8 cellular contexts compared by ENCODE assay signal in genomic region chr10:78304091-78305045, GRCh38.
DNase-seq lines count a peak whose midpoint lies in the region; ATAC-seq and TF ChIP-seq lines count a peak whose summit lies in the region.

No MANE protein-coding gene starts in this region.

- intact Hi-C loops in HCT116 (cut with micrococcal nuclease): loop anchor here (5.0 kb wide), 1 partner anchor 257 kb away; no protein-coding TSS in a partner anchor
- intact Hi-C loops in gastrocnemius medialis (cut with DNase I; ENCODE audit: low total_unique reads): loop anchor here (5.0 kb wide), 3 partner anchors 72 to 272 kb away; partner anchors contain the start of gene RPS24

- no peak for DNase-seq in HCT116 (ENCODE audit: low read depth, low spot score)
- DNase-seq in T-helper 17 cell: peak in 1 of 3 donors; percentile 2
- peak; percentile 40 for DNase-seq in left lobe of liver (ENCODE audit: low spot score)
- DNase-seq in gastrocnemius medialis: no peak
- no peak for DNase-seq in hepatic stellate cell (ENCODE audit: low spot score)
- no peak for DNase-seq in GM10266 (ENCODE audit: extremely low spot score)

- TF ChIP-seq RAD21 in HCT116 (IDR thresholded peaks at IDR 0.05; ENCODE audit: low read depth): no peak

- no peak for TF ChIP-seq CTCF in HCT116 (IDR thresholded peaks at IDR 0.05 in 2 of 3, conservative IDR thresholded peaks at IDR 0.05 in 1 of 3; ENCODE audit: borderline replicate concordance in 1 of 3, insufficient read depth in 1 of 3, low read depth in 2 of 3, low read length in 2 of 3)
- no peak for TF ChIP-seq CTCF in gastrocnemius medialis (IDR thresholded peaks at IDR 0.05 in 4 of 5, conservative IDR thresholded peaks at IDR 0.05 in 1 of 5)
- TF ChIP-seq CTCF in GM10266 (IDR thresholded peaks at IDR 0.05; ENCODE audit: control insufficient read depth, insufficient read depth, low read depth, missing control alignments): no peak

- no peak overlapping the region for H3K9ac ChIP-seq in HCT116 (ENCODE audit: low read length)

- H3K36me3 Mint-ChIP-seq in T-helper 17 cell (ENCODE audit: low read depth): no peaks in the 10 kb centered on the region

- H2AFZ ChIP-seq in HCT116 (ENCODE audit: low read depth, low read length, poor library complexity, severe bottlenecking): peak overlapping the region; percentile 96

- H3K4me1 ChIP-seq in HCT116 (ENCODE audit: control insufficient read depth in 1 of 2, insufficient read depth in 2 of 2, low read length in 2 of 2) (peaks cover 14 to 19% of the 10 kb centered on the region in 2 experiments), gastrocnemius medialis (peaks cover 13 to 20% of the 10 kb centered on the region in 2 donors)

- peaks cover 16% of the 10 kb centered on the region for H3K4me1 Mint-ChIP-seq in T-helper 17 cell

- POLR2A ChIA-PET in HCT116 (lab: Charles Lee): no interaction called here

- CTCF ChIA-PET in HCT116 (lab: Charles Lee): no interaction called here

- BruUV-seq in HCT116 (replicated peaks; lab: Mats Ljungman, UMichigan): no TSS peak

- no peaks in the 10 kb centered on the region for H3K36me3 ChIP-seq in HCT116 (ENCODE audit: control insufficient read depth in 1 of 2, insufficient read depth in 2 of 2, low read length in 2 of 2)
- no peaks in the 10 kb centered on the region for H3K36me3 ChIP-seq in gastrocnemius medialis

- no peak overlapping the region for H3K4me3 ChIP-seq in HCT116 (replicated peaks in 1 of 2; ENCODE audit: low read depth in 1 of 2, low read length in 2 of 2)
- no peak overlapping the region for H3K4me3 ChIP-seq in gastrocnemius medialis

- H3K27me3 Mint-ChIP-seq in T-helper 17 cell: no peaks in the 10 kb centered on the region

- H3K79me2 ChIP-seq in HCT116 (ENCODE audit: insufficient read depth, low read length): no peaks in the 10 kb centered on the region

- peak overlapping the region; percentile 21 for H3K4me3 Mint-ChIP-seq in T-helper 17 cell

- in situ Hi-C loops in gastrocnemius medialis (cut with MboI; ENCODE audit: low sequenced_read_pairs in 4 of 4): loop anchor here in 3 of 4 donors (10.0 to 25.0 kb wide), 3 partner anchors 242 to 890 kb away; partner anchors contain the start of genes POLR3A (in 2 of the 3) and RPS24 (in 2 of the 3)

- TF ChIP-seq POLR2A in HCT116 (IDR thresholded peaks at IDR 0.05; ENCODE audit: borderline replicate concordance, extremely low read depth, insufficient read depth, insufficient read length) (no peak), gastrocnemius medialis (IDR thresholded peaks at IDR 0.05) (no peak)

- no peak for ATAC-seq in HCT116
- ATAC-seq in T-helper 17 cell: no peak
- ATAC-seq in left lobe of liver: no peak
- ATAC-seq in gastrocnemius medialis: no peak
- no peak for ATAC-seq in HG03432 (IDR thresholded peaks at IDR 0.05; ENCODE audit: unreplicated experiment)
- ATAC-seq in HG02623 (IDR thresholded peaks at IDR 0.05; ENCODE audit: unreplicated experiment): no peak

- H3K27me3 ChIP-seq in HCT116 (ENCODE audit: insufficient read depth, low read length) (peaks cover 14% of the 10 kb centered on the region; the same call in 1 of the 2 replicates), gastrocnemius medialis (no peaks in the 10 kb centered on the region)

- RAD21 ChIA-PET in HCT116 (lab: Charles Lee; ENCODE audit: low non-redundant PET in 1 of 2, low total read pairs in 2 of 2, uncharacterized antibody in 2 of 2, unreplicated experiment in 2 of 2): no interaction called here

- H3K9me3 ChIP-seq in HCT116 (ENCODE audit: control insufficient read depth in 1 of 2, insufficient read depth in 1 of 2, low read depth in 1 of 2, low read length in 2 of 2) (no peaks in the 10 kb centered on the region; a peak in 1 of 4 replicates), T-helper 17 cell (ENCODE audit: control insufficient read depth, low read length, poor library complexity, severe bottlenecking) (no peaks in the 10 kb centered on the region), gastrocnemius medialis (no peaks in the 10 kb centered on the region)

- H3K9me2 ChIP-seq in HCT116 (ENCODE audit: insufficient read depth): no peaks in the 10 kb centered on the region

- H3K27ac ChIP-seq in HCT116 (ENCODE audit: low read depth, low read length): no peak overlapping the region
- peak overlapping the region in 3 of 4 donors; percentile 89 to 94 (median 90) for H3K27ac ChIP-seq in gastrocnemius medialis

- peak overlapping the region; percentile 87; the same call in 1 of the 2 replicates for H3K4me2 ChIP-seq in HCT116 (ENCODE audit: low read length)

- no peak overlapping the region for H3K27ac Mint-ChIP-seq in T-helper 17 cell

- H4K20me1 ChIP-seq in HCT116 (ENCODE audit: insufficient read depth): no peaks in the 10 kb centered on the region

TF ChIP-seq in HCT116, 20 proteins besides CTCF, POLR2A, EP300 and RAD21:
- TF ChIP-seq ELF1 (IDR thresholded peaks at IDR 0.05; ENCODE audit: borderline replicate concordance, low read depth) (no peak), REST (IDR thresholded peaks at IDR 0.05; ENCODE audit: low read depth) (no peak), ATF3 (IDR thresholded peaks at IDR 0.05) (no peak)
